In genomic region chr4:152364383-152364782, GRCh38 we compare ENCODE assay signal across 27 cellular contexts.
"Had no signal": no experiment of that assay in that cellular context is flagged by ENCODE, and none has a peak within 500 bp of the region (broad histone marks: within the 10 kb centered on the region; RNA-seq: fewer than 3 reads in every experiment).

No MANE protein-coding gene starts in this region.

- H3K36me3 ChIP-seq: ascending aorta had no signal

- H3K27ac ChIP-seq: ascending aorta, VCaP had no signal

- ATAC-seq: activated CD8-positive, alpha-beta T cell treated with anti-CD3 and anti-CD28 coated beads for 36 hours; activated naive CD8-positive, alpha-beta T cell treated with anti-CD3 and anti-CD28 coated beads, Interleukin-2, amount 50 U/mL, for 24 hours; activated T-cell treated with anti-CD3 and anti-CD28 coated beads, Interleukin-2, amount 50 U/mL, for 4 hours; activated T-cell treated with anti-CD3 and anti-CD28 coated beads, Interleukin-2, amount 50 U/mL, for 72 hours had no signal

- H3K4me3 ChIP-seq: ascending aorta had no signal

- DNase-seq: activated B cell treated with CpG ODN at 0.5 μM for 24 hours; activated CD4-positive, alpha-beta memory T cell treated with anti-CD3 and anti-CD28 coated beads for 36 hours; activated CD4-positive, alpha-beta T cell treated with anti-CD3 and anti-CD28 coated beads for 4 hours; activated CD4-positive, alpha-beta T cell treated with anti-CD3 and anti-CD28 coated beads, Interleukin-2, amount 10 ng/mL, durations not matched to agents 24 days and 14 days; activated CD4-positive, alpha-beta T cell treated with anti-CD3 and anti-CD28 coated beads, Interleukin-2, amount 50 U/mL, for 1 hour; activated CD4-positive, alpha-beta T cell treated with anti-CD3 and anti-CD28 coated beads, Interleukin-2, amount 50 U/mL, for 4 hours; activated CD4-positive, CD25-positive, alpha-beta regulatory T cell treated with anti-CD3 and anti-CD28 coated beads, Interleukin-2, amount 50 U/mL, for 72 hours; activated CD8-positive, alpha-beta memory T cell treated with anti-CD3 and anti-CD28 coated beads, Interleukin-2, amount 50 U/mL, for 4 hours; activated CD8-positive, alpha-beta T cell treated with anti-CD3 and anti-CD28 coated beads for 36 hours; activated effector memory CD4-positive, alpha-beta T cell treated with Interleukin-2 at 50 U/mL for 16 hours; activated gamma-delta T cell; activated naive CD4-positive, alpha-beta T cell treated with anti-CD3 and anti-CD28 coated beads, Interleukin-2, amount 10 ng/mL, durations not matched to agents 7 days and 5 days; activated naive CD4-positive, alpha-beta T cell treated with Interleukin-2 at 50 U/mL for 16 hours; activated naive CD8-positive, alpha-beta T cell treated with anti-CD3 and anti-CD28 coated beads, Interleukin-2, amount 10 ng/mL, durations not matched to agents 7 days and 5 days; activated naive CD8-positive, alpha-beta T cell treated with anti-CD3 and anti-CD28 coated beads, Interleukin-2, amount 50 U/mL, for 24 hours; activated T-cell treated with anti-CD3 and anti-CD28 coated beads for 4 hours; activated T-cell treated with anti-CD3 and anti-CD28 coated beads, Interleukin-2, amount 50 U/mL, for 1 hour; activated T-cell treated with anti-CD3 and anti-CD28 coated beads, Interleukin-2, amount 50 U/mL, for 4 hours; activated T-cell treated with anti-CD3 and anti-CD28 coated beads, Interleukin-2, amount 50 U/mL, for 72 hours; amygdala; anterior cingulate cortex; central memory CD4-positive, alpha-beta T cell; T-helper 1 cell; T-helper 9 cell had no signal

- H3K27me3 ChIP-seq: ascending aorta had no signal

- FAIRE-seq: TTC549 had no signal
